Comparison of ENCODE assay signal across 1 cellular context in the genomic region with DNA sequence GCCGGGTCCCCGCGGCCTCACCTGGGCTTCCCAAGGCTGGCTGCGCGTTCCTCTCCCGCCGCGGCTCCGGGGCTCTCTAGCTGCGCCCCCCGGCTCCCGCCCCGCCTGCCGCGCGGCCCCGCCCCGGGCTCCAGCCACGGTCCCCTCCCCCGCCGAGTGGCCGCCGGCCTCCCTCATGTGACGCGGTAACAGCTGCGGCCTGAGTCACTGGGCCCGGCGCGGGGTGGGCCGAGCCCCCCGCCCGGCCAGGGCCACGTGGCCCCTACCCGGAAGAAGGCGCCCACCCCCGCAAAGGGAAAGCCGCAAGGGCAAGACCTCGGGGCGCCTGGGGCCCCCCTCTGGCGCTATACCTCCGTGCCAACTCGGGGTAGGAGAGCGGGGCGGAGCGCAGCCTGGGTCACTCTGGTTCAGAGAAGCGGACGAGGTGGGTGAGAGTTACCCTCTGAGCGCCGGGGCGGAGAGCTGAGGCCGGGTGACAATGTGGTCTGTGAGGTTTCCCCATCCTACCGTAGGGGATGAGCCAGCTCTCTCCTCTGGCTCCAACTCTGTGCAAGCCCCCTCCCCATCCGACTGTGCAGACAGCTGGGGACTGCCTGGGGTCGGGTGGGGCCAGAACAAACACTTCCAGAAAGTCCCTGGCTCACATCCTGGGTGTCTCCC.
TF ChIP-seq lines count a peak whose summit lies in the region.

A gene with protein sequence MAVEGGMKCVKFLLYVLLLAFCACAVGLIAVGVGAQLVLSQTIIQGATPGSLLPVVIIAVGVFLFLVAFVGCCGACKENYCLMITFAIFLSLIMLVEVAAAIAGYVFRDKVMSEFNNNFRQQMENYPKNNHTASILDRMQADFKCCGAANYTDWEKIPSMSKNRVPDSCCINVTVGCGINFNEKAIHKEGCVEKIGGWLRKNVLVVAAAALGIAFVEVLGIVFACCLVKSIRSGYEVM (minus strand): TSS at position 78 of the 660 bp plus-strand sequence. CDS start 668 bp downstream, outside the sequence.

TF ChIP-seq in HEK293, 187 proteins besides CTCF, POLR2A, EP300 and RAD21 (continued from another document):
- TF ChIP-seq ZNF561 (tag by site-specific recombination; IDR thresholded peaks at IDR 0.05; ENCODE audit: borderline replicate concordance) (peak; percentile 77; the same call in 1 of the 2 replicates), SP7 (tag by site-specific recombination; IDR thresholded peaks at IDR 0.05) (peak; percentile 82), MYNN (tag by site-specific recombination; IDR thresholded peaks at IDR 0.05; ENCODE audit: borderline replicate concordance) (no peak), GLIS1 (tag by site-specific recombination; IDR thresholded peaks at IDR 0.05) (peak; percentile 99), ZNF585B (tag by site-specific recombination; IDR thresholded peaks at IDR 0.05) (no peak), ZNF391 (tag by site-specific recombination; IDR thresholded peaks at IDR 0.05; ENCODE audit: borderline replicate concordance, low read depth) (peak; percentile 67; the same call in 1 of the 2 replicates), ZNF785 (tag by site-specific recombination; IDR thresholded peaks at IDR 0.05) (no peak), ZXDB (tag by site-specific recombination; IDR thresholded peaks at IDR 0.05) (0 out of 2 replicates have a peak, but pooled peaks have one; percentile 65), ZNF664 (tag by site-specific recombination; IDR thresholded peaks at IDR 0.05) (no peak), ZNF121 (tag by site-specific recombination; IDR thresholded peaks at IDR 0.05) (peak; percentile 26; the same call in 1 of the 2 replicates), KLF7 (tag by site-specific recombination; IDR thresholded peaks at IDR 0.05; ENCODE audit: borderline replicate concordance) (peak; percentile 49; the same call in 1 of the 2 replicates), ZNF341 (tag by site-specific recombination; IDR thresholded peaks at IDR 0.05; ENCODE audit: low read depth) (peak; percentile 57), SP3 (tag by site-specific recombination; IDR thresholded peaks at IDR 0.05) (peak; percentile 45)
- TF ChIP-seq, protein P1, sequence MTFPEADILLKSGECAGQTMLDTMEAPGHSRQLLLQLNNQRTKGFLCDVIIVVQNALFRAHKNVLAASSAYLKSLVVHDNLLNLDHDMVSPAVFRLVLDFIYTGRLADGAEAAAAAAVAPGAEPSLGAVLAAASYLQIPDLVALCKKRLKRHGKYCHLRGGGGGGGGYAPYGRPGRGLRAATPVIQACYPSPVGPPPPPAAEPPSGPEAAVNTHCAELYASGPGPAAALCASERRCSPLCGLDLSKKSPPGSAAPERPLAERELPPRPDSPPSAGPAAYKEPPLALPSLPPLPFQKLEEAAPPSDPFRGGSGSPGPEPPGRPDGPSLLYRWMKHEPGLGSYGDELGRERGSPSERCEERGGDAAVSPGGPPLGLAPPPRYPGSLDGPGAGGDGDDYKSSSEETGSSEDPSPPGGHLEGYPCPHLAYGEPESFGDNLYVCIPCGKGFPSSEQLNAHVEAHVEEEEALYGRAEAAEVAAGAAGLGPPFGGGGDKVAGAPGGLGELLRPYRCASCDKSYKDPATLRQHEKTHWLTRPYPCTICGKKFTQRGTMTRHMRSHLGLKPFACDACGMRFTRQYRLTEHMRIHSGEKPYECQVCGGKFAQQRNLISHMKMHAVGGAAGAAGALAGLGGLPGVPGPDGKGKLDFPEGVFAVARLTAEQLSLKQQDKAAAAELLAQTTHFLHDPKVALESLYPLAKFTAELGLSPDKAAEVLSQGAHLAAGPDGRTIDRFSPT (tag by site-specific recombination; IDR thresholded peaks at IDR 0.05) = peak; percentile 93
- TF ChIP-seq, protein P2, sequence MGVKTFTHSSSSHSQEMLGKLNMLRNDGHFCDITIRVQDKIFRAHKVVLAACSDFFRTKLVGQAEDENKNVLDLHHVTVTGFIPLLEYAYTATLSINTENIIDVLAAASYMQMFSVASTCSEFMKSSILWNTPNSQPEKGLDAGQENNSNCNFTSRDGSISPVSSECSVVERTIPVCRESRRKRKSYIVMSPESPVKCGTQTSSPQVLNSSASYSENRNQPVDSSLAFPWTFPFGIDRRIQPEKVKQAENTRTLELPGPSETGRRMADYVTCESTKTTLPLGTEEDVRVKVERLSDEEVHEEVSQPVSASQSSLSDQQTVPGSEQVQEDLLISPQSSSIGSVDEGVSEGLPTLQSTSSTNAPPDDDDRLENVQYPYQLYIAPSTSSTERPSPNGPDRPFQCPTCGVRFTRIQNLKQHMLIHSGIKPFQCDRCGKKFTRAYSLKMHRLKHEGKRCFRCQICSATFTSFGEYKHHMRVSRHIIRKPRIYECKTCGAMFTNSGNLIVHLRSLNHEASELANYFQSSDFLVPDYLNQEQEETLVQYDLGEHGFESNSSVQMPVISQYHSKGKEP (tag by site-specific recombination; IDR thresholded peaks at IDR 0.05) = 0 out of 2 replicates have a peak, but pooled peaks have one; percentile 35
- TF ChIP-seq, protein P3, sequence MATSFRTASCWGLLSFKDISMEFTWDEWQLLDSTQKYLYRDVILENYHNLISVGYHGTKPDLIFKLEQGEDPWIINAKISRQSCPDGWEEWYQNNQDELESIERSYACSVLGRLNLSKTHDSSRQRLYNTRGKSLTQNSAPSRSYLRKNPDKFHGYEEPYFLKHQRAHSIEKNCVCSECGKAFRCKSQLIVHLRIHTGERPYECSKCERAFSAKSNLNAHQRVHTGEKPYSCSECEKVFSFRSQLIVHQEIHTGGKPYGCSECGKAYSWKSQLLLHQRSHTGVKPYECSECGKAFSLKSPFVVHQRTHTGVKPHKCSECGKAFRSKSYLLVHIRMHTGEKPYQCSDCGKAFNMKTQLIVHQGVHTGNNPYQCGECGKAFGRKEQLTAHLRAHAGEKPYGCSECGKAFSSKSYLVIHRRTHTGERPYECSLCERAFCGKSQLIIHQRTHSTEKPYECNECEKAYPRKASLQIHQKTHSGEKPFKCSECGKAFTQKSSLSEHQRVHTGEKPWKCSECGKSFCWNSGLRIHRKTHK (tag by site-specific recombination; IDR thresholded peaks at IDR 0.05) = no peak
- TF ChIP-seq, protein P4, sequence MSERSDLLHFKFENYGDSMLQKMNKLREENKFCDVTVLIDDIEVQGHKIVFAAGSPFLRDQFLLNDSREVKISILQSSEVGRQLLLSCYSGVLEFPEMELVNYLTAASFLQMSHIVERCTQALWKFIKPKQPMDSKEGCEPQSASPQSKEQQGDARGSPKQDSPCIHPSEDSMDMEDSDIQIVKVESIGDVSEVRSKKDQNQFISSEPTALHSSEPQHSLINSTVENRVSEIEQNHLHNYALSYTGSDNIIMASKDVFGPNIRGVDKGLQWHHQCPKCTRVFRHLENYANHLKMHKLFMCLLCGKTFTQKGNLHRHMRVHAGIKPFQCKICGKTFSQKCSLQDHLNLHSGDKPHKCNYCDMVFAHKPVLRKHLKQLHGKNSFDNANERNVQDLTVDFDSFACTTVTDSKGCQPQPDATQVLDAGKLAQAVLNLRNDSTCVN (tag by site-specific recombination; optimal IDR thresholded peaks at IDR 0.05) = peak; percentile 41
